In genomic region chr3:126620743-126621142, GRCh38 we compare ENCODE assay signal across 1 cellular context.
TF ChIP-seq lines count a peak whose summit lies in the region.

No MANE protein-coding gene starts in this region.

TF ChIP-seq in SK-N-SH, 30 proteins besides CTCF, POLR2A, EP300 and RAD21 (continued from another document):
- TF ChIP-seq TEAD4 (IDR thresholded peaks at IDR 0.05; ENCODE audit: borderline replicate concordance, insufficient read depth) (no peak), CHD2 (IDR thresholded peaks at IDR 0.05; ENCODE audit: low read length, partially characterized antibody) (no peak), FOXJ3 (CRISPR knock-in tag; IDR thresholded peaks at IDR 0.05) (no peak), REST (IDR thresholded peaks at IDR 0.05; ENCODE audit: low read depth, low read length) (no peak)
